17 cellular contexts compared by ENCODE assay signal in genomic region chr18:22254088-22254487, GRCh38.
A peak's percentile ranks its signal among the peaks of the same experiment; 100 is the strongest.
DNase-seq lines count a peak whose midpoint lies in the region; ATAC-seq and TF ChIP-seq lines count a peak whose summit lies in the region.
"Had no signal": no experiment of that assay in that cellular context is flagged by ENCODE, and none has a peak within 500 bp of the region (broad histone marks: within the 10 kb centered on the region; RNA-seq: fewer than 3 reads in every experiment).

No MANE protein-coding gene starts in this region.

- ATAC-seq in Right ventricle myocardium inferior (no peak), left colon (peak; percentile 74), upper lobe of right lung (peak; percentile 44)
- ATAC-seq: PC-3 had no signal

- no peak for DNase-seq in left ventricle myocardium inferior
- no peak for DNase-seq in Right ventricle myocardium inferior (ENCODE audit: missing footprints)
- DNase-seq in left colon, result peak; percentile 52 to 64
- DNase-seq in nephron progenitor cell, result no peak
- DNase-seq in upper lobe of right lung, result no peak
- DNase-seq in SKM-1 treated with dmso at 0.1 percent for 144 hours (lab: John Stamatoyannopoulos, UW; ENCODE audit: unreplicated experiment), result no peak
- DNase-seq in stimulated activated naive CD4-positive, alpha-beta T cell (lab: John Stamatoyannopoulos, UW), result no peak
- DNase-seq in NCI-H1930 (lab: John Stamatoyannopoulos, UW), result no peak
- DNase-seq: CD8-positive, alpha-beta memory T cell; DMS79; NCI-H187 treated with DMSO at 0.1 percent for 48 hours; NCI-H446 treated with DMSO at 0.1 percent for 48 hours; NCI-H774; PC-3 had no signal

- H3K9me3 ChIP-seq in left ventricle myocardium inferior (replicated peaks), result no peaks in the 10 kb centered on the region
- no peaks in the 10 kb centered on the region for H3K9me3 ChIP-seq in upper lobe of right lung
- H3K9me3 ChIP-seq: HAP-1 had no signal

- H3K27me3 Mint-ChIP-seq in nephron progenitor cell (ENCODE audit: low read depth, poor library complexity), result peaks cover 31% of the 10 kb centered on the region

- H3K27me3 ChIP-seq in left ventricle myocardium inferior (ENCODE audit: low read depth) (no peaks in the 10 kb centered on the region), upper lobe of right lung (no peaks in the 10 kb centered on the region)

- no peak overlapping the region for H3K4me3 ChIP-seq in left ventricle myocardium inferior
- no peak overlapping the region for H3K4me3 ChIP-seq in upper lobe of right lung
- H3K4me3 ChIP-seq: HAP-1 had no signal

- peaks cover 43% of the 10 kb centered on the region for H3K4me1 Mint-ChIP-seq in nephron progenitor cell

- no peaks in the 10 kb centered on the region for H3K36me3 Mint-ChIP-seq in nephron progenitor cell (ENCODE audit: low read depth)

- H3K4me1 ChIP-seq in left ventricle myocardium inferior, result peaks cover 39% of the 10 kb centered on the region
- peaks cover 26% of the 10 kb centered on the region for H3K4me1 ChIP-seq in upper lobe of right lung
- H3K4me1 ChIP-seq: HAP-1 had no signal

- no peak for TF ChIP-seq CTCF in left ventricle myocardium inferior (IDR thresholded peaks at IDR 0.05; ENCODE audit: borderline replicate concordance)
- no peak for TF ChIP-seq CTCF in nephron progenitor cell (IDR thresholded peaks at IDR 0.05)
- TF ChIP-seq CTCF in upper lobe of right lung (IDR thresholded peaks at IDR 0.05), result no peak

- H3K4me3 Mint-ChIP-seq in nephron progenitor cell, result peak overlapping the region; percentile 52
- H3K4me3 Mint-ChIP-seq: CD8-positive, alpha-beta memory T cell had no signal

- H3K9me3 Mint-ChIP-seq in nephron progenitor cell, result no peaks in the 10 kb centered on the region
- H3K9me3 Mint-ChIP-seq: CD8-positive, alpha-beta memory T cell had no signal

- intact Hi-C loops in left ventricle myocardium inferior (cut with micrococcal nuclease), result no loop called here
- intact Hi-C loops in Right ventricle myocardium inferior (cut with DNase I), result no loop called here
- intact Hi-C loops in left colon (cut with DNase I, micrococcal nuclease), result no loop called here
- intact Hi-C loops in upper lobe of right lung (cut with DNase I), result no loop called here

- H3K27ac Mint-ChIP-seq in nephron progenitor cell, result peak overlapping the region; percentile 96

- H3K36me3 ChIP-seq in left ventricle myocardium inferior (no peaks in the 10 kb centered on the region), upper lobe of right lung (no peaks in the 10 kb centered on the region)
- H3K36me3 ChIP-seq: HAP-1 had no signal

- H3K27ac ChIP-seq in left ventricle myocardium inferior (replicated peaks) (peak overlapping the region; percentile 61), upper lobe of right lung (no peak overlapping the region)
- H3K27ac ChIP-seq: HL-60, RWPE1 had no signal

Comparison
In these comparisons a context has a peak if more than half of its experiments do, and no peak if none do; other contexts are left out.
1. DNase-seq: peak in left colon (2 of 2); none in left ventricle myocardium inferior (single experiment), Right ventricle myocardium inferior (single experiment), nephron progenitor cell (single experiment), upper lobe of right lung (single experiment), SKM-1 treated with dmso at 0.1 percent for 144 hours (single experiment), stimulated activated naive CD4-positive, alpha-beta T cell (0 of 6) and NCI-H1930 (0 of 2).